18 cellular contexts compared by ENCODE assay signal in genomic region chr4:152072001-152072485, GRCh38.
DNase-seq lines count a peak whose midpoint lies in the region; ATAC-seq and TF ChIP-seq lines count a peak whose summit lies in the region.
"Had no signal": no experiment of that assay in that cellular context is flagged by ENCODE, and none has a peak within 500 bp of the region (broad histone marks: within the 10 kb centered on the region; RNA-seq: fewer than 3 reads in every experiment).

No MANE protein-coding gene starts in this region.

- peak overlapping the region; percentile 46 for H2AFZ ChIP-seq in parathyroid adenoma

- POLR2A ChIA-PET in Caco-2 (lab: Charles Lee), result no interaction called here

- no peaks in the 10 kb centered on the region for H3K9me3 ChIP-seq in Caco-2
- H3K9me3 ChIP-seq in parathyroid adenoma (ENCODE audit: control insufficient read depth, low read length), result no peaks in the 10 kb centered on the region
- H3K9me3 ChIP-seq: BE2C, HAP-1, mucosa of descending colon had no signal

- TF ChIP-seq CTCF in Caco-2 (IDR thresholded peaks at IDR 0.05; ENCODE audit: insufficient read depth in 1 of 2, low read depth in 1 of 2, low read length in 1 of 2, severe bottlenecking in 1 of 2, unreplicated experiment in 1 of 2) (no peak), parathyroid adenoma (IDR thresholded peaks at IDR 0.05) (no peak)

- H3K79me2 ChIP-seq in parathyroid adenoma, result no peaks in the 10 kb centered on the region

- DNase-seq in Caco-2 (no peak), M059J (ENCODE audit: low read depth) (peak; percentile 36), left ventricle myocardium superior (peak; percentile 49), ecto neural progenitor cell (ENCODE audit: low spot score) (no peak)
- no peak for DNase-seq in activated T-helper 2 cell treated with anti-CD3 and anti-CD28 coated beads, Interferon-gamma antibody, Interleukin-2, Interleukin-4, amounts not matched to agents 10 μg/mL and 5 μg/mL and 100 μg/mL, durations not matched to agents 14 hours and 24 hours and 36 hours (ENCODE audit: low spot score)
- DNase-seq in activated CD4-positive, alpha-beta T cell treated with anti-CD3 and anti-CD28 coated beads for 1 hour, result no peak
- DNase-seq: activated CD8-positive, alpha-beta T cell treated with anti-CD3 and anti-CD28 coated beads, Interleukin-2, amount 10 ng/mL, durations not matched to agents 7 days and 5 days; activated naive CD8-positive, alpha-beta T cell treated with anti-CD3 and anti-CD28 coated beads for 36 hours; activated T-cell treated with anti-CD3 and anti-CD28 coated beads, Interleukin-2, amount 50 U/mL, for 48 hours; BE2C; effector CD4-positive, alpha-beta T cell; mucosa of descending colon; NCI-H1436; stimulated activated CD4-positive, alpha-beta T cell treated with anti-CD3 and anti-CD28 coated beads, Interleukin-2, amount 100 ng/mL, for 24 hours; T-helper 1 cell had no signal

- H3K27me3 ChIP-seq in Caco-2 (replicated peaks; ENCODE audit: control insufficient read depth, insufficient read depth, low read length), result no peaks in the 10 kb centered on the region
- no peaks in the 10 kb centered on the region for H3K27me3 ChIP-seq in parathyroid adenoma (ENCODE audit: control insufficient read depth, insufficient read depth, low read length)

- peaks cover 4% of the 10 kb centered on the region; the same call in 1 of the 2 replicates for H3K4me1 ChIP-seq in Caco-2
- H3K4me1 ChIP-seq in parathyroid adenoma, result no peaks in the 10 kb centered on the region
- H3K4me1 ChIP-seq: HAP-1 had no signal

- H3K27me3 Mint-ChIP-seq in Caco-2 (ENCODE audit: insufficient read depth, unreplicated experiment), result no peaks in the 10 kb centered on the region
- H3K27me3 Mint-ChIP-seq in activated T-helper 2 cell treated with anti-CD3 and anti-CD28 coated beads, Interferon-gamma antibody, Interleukin-2, Interleukin-4, amounts not matched to agents 10 μg/mL and 5 μg/mL and 100 μg/mL, durations not matched to agents 14 hours and 24 hours and 36 hours (ENCODE audit: low read depth), result no peaks in the 10 kb centered on the region
- H3K27me3 Mint-ChIP-seq: activated naive CD8-positive, alpha-beta T cell treated with anti-CD3 and anti-CD28 coated beads for 36 hours had no signal

- CTCF ChIA-PET in Caco-2 (lab: Charles Lee), result no interaction called here

- no peaks in the 10 kb centered on the region for H3K36me3 Mint-ChIP-seq in Caco-2 (ENCODE audit: insufficient read depth, unreplicated experiment)
- H3K36me3 Mint-ChIP-seq in activated T-helper 2 cell treated with anti-CD3 and anti-CD28 coated beads, Interferon-gamma antibody, Interleukin-2, Interleukin-4, amounts not matched to agents 10 μg/mL and 5 μg/mL and 100 μg/mL, durations not matched to agents 14 hours and 24 hours and 36 hours (ENCODE audit: low read depth), result no peaks in the 10 kb centered on the region
- H3K36me3 Mint-ChIP-seq: activated naive CD8-positive, alpha-beta T cell treated with anti-CD3 and anti-CD28 coated beads for 36 hours had no signal

- H3K4me3 ChIP-seq in Caco-2 (ENCODE audit: low read depth, low read length) (no peak overlapping the region), parathyroid adenoma (ENCODE audit: low read depth, low read length) (no peak overlapping the region)
- H3K4me3 ChIP-seq: cardiac muscle cell, HAP-1, mucosa of descending colon had no signal

- no TSS peak for BruUV-seq in Caco-2 (replicated peaks; lab: Mats Ljungman, UMichigan)

- no peak overlapping the region for H3K9ac ChIP-seq in parathyroid adenoma

- peak overlapping the region; percentile 27 for H3K27ac Mint-ChIP-seq in Caco-2 (ENCODE audit: unreplicated experiment)
- H3K27ac Mint-ChIP-seq in activated T-helper 2 cell treated with anti-CD3 and anti-CD28 coated beads, Interferon-gamma antibody, Interleukin-2, Interleukin-4, amounts not matched to agents 10 μg/mL and 5 μg/mL and 100 μg/mL, durations not matched to agents 14 hours and 24 hours and 36 hours, result no peak overlapping the region
- H3K27ac Mint-ChIP-seq: activated CD8-positive, alpha-beta T cell treated with anti-CD3 and anti-CD28 coated beads, Interleukin-2, amount 10 ng/mL, durations not matched to agents 7 days and 5 days; activated naive CD8-positive, alpha-beta T cell treated with anti-CD3 and anti-CD28 coated beads for 36 hours had no signal

- intact Hi-C loops in Caco-2 (cut with micrococcal nuclease; ENCODE audit: unreplicated experiment) (no loop called here), left ventricle myocardium superior (cut with micrococcal nuclease) (no loop called here)
- intact Hi-C loops in activated T-helper 2 cell treated with anti-CD3 and anti-CD28 coated beads, Interferon-gamma antibody, Interleukin-2, Interleukin-4, amounts not matched to agents 10 μg/mL and 5 μg/mL and 100 μg/mL, durations not matched to agents 14 hours and 24 hours and 36 hours (cut with micrococcal nuclease), result no loop called here

- H3K4me1 Mint-ChIP-seq in Caco-2 (ENCODE audit: low read depth, unreplicated experiment), result no peaks in the 10 kb centered on the region
- peaks cover 10% of the 10 kb centered on the region for H3K4me1 Mint-ChIP-seq in activated T-helper 2 cell treated with anti-CD3 and anti-CD28 coated beads, Interferon-gamma antibody, Interleukin-2, Interleukin-4, amounts not matched to agents 10 μg/mL and 5 μg/mL and 100 μg/mL, durations not matched to agents 14 hours and 24 hours and 36 hours (ENCODE audit: low read depth)

- ATAC-seq in left ventricle myocardium superior, result peak; percentile 79
- ATAC-seq: activated CD8-positive, alpha-beta T cell treated with anti-CD3 and anti-CD28 coated beads, Interleukin-2, amount 10 ng/mL, durations not matched to agents 7 days and 5 days; mucosa of descending colon had no signal

- no peak overlapping the region for H3K4me3 Mint-ChIP-seq in Caco-2 (ENCODE audit: unreplicated experiment)
- H3K4me3 Mint-ChIP-seq in activated T-helper 2 cell treated with anti-CD3 and anti-CD28 coated beads, Interferon-gamma antibody, Interleukin-2, Interleukin-4, amounts not matched to agents 10 μg/mL and 5 μg/mL and 100 μg/mL, durations not matched to agents 14 hours and 24 hours and 36 hours (ENCODE audit: low read depth), result no peak overlapping the region
- H3K4me3 Mint-ChIP-seq: activated CD8-positive, alpha-beta T cell treated with anti-CD3 and anti-CD28 coated beads, Interleukin-2, amount 10 ng/mL, durations not matched to agents 7 days and 5 days; activated naive CD8-positive, alpha-beta T cell treated with anti-CD3 and anti-CD28 coated beads for 36 hours had no signal

- no peak overlapping the region for H3K27ac ChIP-seq in parathyroid adenoma
- H3K27ac ChIP-seq: cardiac muscle cell had no signal

- no peaks in the 10 kb centered on the region for H3K9me3 Mint-ChIP-seq in Caco-2 (ENCODE audit: unreplicated experiment)
- no peaks in the 10 kb centered on the region for H3K9me3 Mint-ChIP-seq in activated T-helper 2 cell treated with anti-CD3 and anti-CD28 coated beads, Interferon-gamma antibody, Interleukin-2, Interleukin-4, amounts not matched to agents 10 μg/mL and 5 μg/mL and 100 μg/mL, durations not matched to agents 14 hours and 24 hours and 36 hours

- H3K4me2 ChIP-seq in parathyroid adenoma (ENCODE audit: low read length), result no peak overlapping the region

- H3K36me3 ChIP-seq in Caco-2 (ENCODE audit: control insufficient read depth, insufficient read depth, low read length) (no peaks in the 10 kb centered on the region), parathyroid adenoma (ENCODE audit: control insufficient read depth, insufficient read depth, low read length) (no peaks in the 10 kb centered on the region)
- H3K36me3 ChIP-seq: BE2C, cardiac muscle cell, HAP-1 had no signal

Comparison
In these comparisons a context has a peak if more than half of its experiments do, and no peak if none do; other contexts are left out.
1. DNase-seq: peak in M059J (single experiment) and left ventricle myocardium superior (single experiment); none in Caco-2 (0 of 2), ecto neural progenitor cell (single experiment), activated T-helper 2 cell treated with anti-CD3 and anti-CD28 coated beads, Interferon-gamma antibody, Interleukin-2, Interleukin-4, amounts not matched to agents 10 μg/mL and 5 μg/mL and 100 μg/mL, durations not matched to agents 14 hours and 24 hours and 36 hours (single experiment) and activated CD4-positive, alpha-beta T cell treated with anti-CD3 and anti-CD28 coated beads for 1 hour (single experiment).